ENCODE assay signal across 21 cellular contexts in genomic region chr7:22238354-22239311, GRCh38.
DNase-seq lines count a peak whose midpoint lies in the region; ATAC-seq and TF ChIP-seq lines count a peak whose summit lies in the region.
"Had no signal": no experiment of that assay in that cellular context is flagged by ENCODE, and none has a peak within 500 bp of the region (broad histone marks: within the 10 kb centered on the region; RNA-seq: fewer than 3 reads in every experiment).

No MANE protein-coding gene starts in this region.

- no peaks in the 10 kb centered on the region for H3K9me3 ChIP-seq in PC-3 (ENCODE audit: low read length)

- ATAC-seq in PC-3 (peak; percentile 94), GM18909 (IDR thresholded peaks at IDR 0.05; ENCODE audit: poor library complexity, unreplicated experiment) (no peak), HG02840 (IDR thresholded peaks at IDR 0.05; ENCODE audit: low FRiP score, unreplicated experiment) (no peak)

- no TSS peak for BruUV-seq in PC-3 (replicated peaks; lab: Mats Ljungman, UMichigan)

- no peaks in the 10 kb centered on the region for H3F3A ChIP-seq in PC-3 (ENCODE audit: low read length, unreplicated experiment)

- DNase-seq in EL (peak; percentile 36), PC-3 (peak; percentile 68), epithelial cell of esophagus (ENCODE audit: low read depth) (peak; percentile 51), non-pigmented ciliary epithelial cell (ENCODE audit: low read depth) (peak; percentile 4), NCI-H524 (lab: John Stamatoyannopoulos, UW) (no peak)
- DNase-seq in stimulated activated CD4-positive, alpha-beta T cell treated with anti-CD3 and anti-CD28 coated beads, Interleukin-1b, Interleukin-23, amount 100 ng/mL, for 48 hours = no peak
- DNase-seq: activated CD4-positive, alpha-beta T cell treated with anti-CD3 and anti-CD28 coated beads for 48 hours; cerebellar nuclear complex; DMS53; endodermal cell; H9; KG1; mesendoderm; NCI-H1417 treated with DMSO at 0.1 percent for 48 hours; NCI-H2227 treated with DMSO at 0.1 percent for 48 hours; nephron progenitor cell; stimulated activated CD4-positive, alpha-beta T cell treated with anti-CD3 and anti-CD28 coated beads, Interleukin-2, amount 100 ng/mL, for 24 hours; substantia nigra had no signal

- H3K4me3 ChIP-seq in PC-3 (ENCODE audit: low read length) (no peak overlapping the region), epithelial cell of esophagus (ENCODE audit: low read length) (no peak overlapping the region)

- POLR2A ChIA-PET in PC-3 (lab: Charles Lee; ENCODE audit: unreplicated experiment) = interaction anchor here (0.5 to 0.6 kb wide), 2 partner anchors 110 to 245 kb away, joined by 3 to 4 read pairs; no protein-coding TSS in a partner anchor

- H3K79me2 ChIP-seq in PC-3 (ENCODE audit: low read length) = no peaks in the 10 kb centered on the region

- no peaks in the 10 kb centered on the region for H3K9me2 ChIP-seq in PC-3 (replicated peaks; ENCODE audit: low read length)

- intact Hi-C loops in PC-3 (cut with micrococcal nuclease) = loop anchor here (5.0 kb wide), 1 partner anchor 214 kb away; no protein-coding TSS in a partner anchor

- no peaks in the 10 kb centered on the region for H3K27me3 ChIP-seq in PC-3 (ENCODE audit: low read length)

- CTCF ChIA-PET in PC-3 (lab: Charles Lee) = interaction anchor here (1.0 kb wide), 1 partner anchor 129 kb away, joined by 3 read pairs; no protein-coding TSS in a partner anchor

- H2AFZ ChIP-seq in PC-3 (ENCODE audit: low read length) = no peak overlapping the region

- H4K20me1 ChIP-seq in PC-3 (ENCODE audit: low read length) = no peaks in the 10 kb centered on the region

- no peak overlapping the region for H3K9ac ChIP-seq in PC-3 (ENCODE audit: low read length)

- H3K4me1 ChIP-seq in PC-3 (ENCODE audit: insufficient read depth, low read length) = peaks cover 26% of the 10 kb centered on the region

- H3K4me2 ChIP-seq in PC-3 (ENCODE audit: low read length) = no peak overlapping the region

- no peaks in the 10 kb centered on the region for H3K36me3 ChIP-seq in PC-3 (ENCODE audit: low read depth, low read length)

- peak overlapping the region; percentile 45 for H3K27ac ChIP-seq in PC-3 (ENCODE audit: low read length)
- H3K27ac ChIP-seq: C4-2B had no signal

- TF ChIP-seq CTCF in PC-3 (conservative IDR thresholded peaks at IDR 0.05; ENCODE audit: low read depth, low read length) = no peak
- no peak for TF ChIP-seq CTCF in epithelial cell of esophagus (IDR thresholded peaks at IDR 0.05; ENCODE audit: insufficient read depth, low read depth, low read length, missing control alignments)

Comparison
In these comparisons a context has a peak if more than half of its experiments do, and no peak if none do; other contexts are left out.
1. DNase-seq: peak in EL (single experiment), PC-3 (single experiment), epithelial cell of esophagus (single experiment) and non-pigmented ciliary epithelial cell (single experiment); none in stimulated activated CD4-positive, alpha-beta T cell treated with anti-CD3 and anti-CD28 coated beads, Interleukin-1b, Interleukin-23, amount 100 ng/mL, for 48 hours (single experiment) and NCI-H524 (0 of 2).